8 cellular contexts compared by ENCODE assay signal in the genomic region with DNA sequence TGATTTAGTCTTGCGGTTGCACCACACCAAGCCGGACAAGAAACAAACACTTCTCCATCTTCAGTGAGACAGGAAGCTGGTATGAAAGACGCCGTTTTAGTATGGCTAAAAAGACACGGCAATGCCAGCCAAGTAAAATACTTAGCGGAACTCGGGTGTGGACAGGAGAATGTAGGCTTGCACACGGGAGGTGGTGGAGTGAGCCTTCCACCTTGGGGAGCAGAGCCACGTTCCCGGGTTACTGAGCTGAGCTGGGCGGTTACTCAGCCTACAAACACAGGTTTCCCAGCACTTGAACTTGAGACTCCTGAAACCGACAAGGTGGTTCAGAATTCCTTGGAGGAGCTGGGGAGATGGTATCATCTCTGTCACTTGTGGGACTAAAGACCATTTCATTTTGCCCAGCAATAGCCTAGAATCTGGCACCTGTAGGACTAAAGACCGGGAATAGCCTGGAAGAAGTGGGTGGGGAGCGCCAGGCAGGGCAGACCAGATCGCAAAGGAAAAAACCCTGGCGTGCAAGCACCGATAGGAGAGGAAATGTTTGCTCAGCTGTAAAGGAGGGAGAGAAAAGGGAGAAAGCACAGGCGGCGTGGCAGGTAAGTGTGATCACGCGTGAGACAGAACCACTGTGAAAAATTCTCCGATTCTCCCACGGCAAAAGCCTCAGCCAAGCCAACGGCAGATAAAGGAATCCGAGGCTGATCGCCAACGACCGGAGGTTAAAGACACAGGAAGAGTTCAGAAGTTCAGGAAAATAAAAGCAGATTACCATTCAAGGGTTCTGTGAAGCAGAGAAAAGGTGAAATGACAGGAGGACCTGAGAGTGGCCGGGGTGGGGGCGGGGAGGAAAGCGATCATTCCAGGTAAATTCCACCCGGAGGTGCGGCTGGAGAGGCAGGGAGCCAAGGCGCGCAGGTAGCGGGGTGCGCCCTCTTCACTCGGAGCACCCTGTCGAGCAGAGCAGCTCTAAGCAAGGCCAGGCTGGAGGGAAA. TPM values are rescaled to one million over a fixed set of nuclear protein-coding genes. Genes with fewer than 3 reads are reported as not detected.
DNase-seq lines count a peak whose midpoint lies in the region; ATAC-seq, FAIRE-seq and TF ChIP-seq lines count a peak whose summit lies in the region.

No MANE protein-coding gene starts in this region.

- H3K36me3 ChIP-seq in K562 (ENCODE audit: control insufficient read depth, insufficient read depth, low read length) (no peaks in the 10 kb centered on the region), lung (ENCODE audit: control insufficient read depth in 2 of 2, insufficient read depth in 2 of 2, low read length in 2 of 2) (no peaks in the 10 kb centered on the region)

- WGBS in right cardiac atrium = 14% methylated on average over 39 of the region's 39 CpGs
- WGBS in K562 (ENCODE audit: insufficient coverage, low coverage, missing lambda C conversion rate) = 6% methylated on average over 38 of the region's 39 CpGs
- WGBS in lung, 2 donors = 9 to 11% methylated on average over 39 of the region's 39 CpGs

- POLR2A ChIA-PET in K562 (lab: Yijun Ruan, JAX) = interaction anchor here (0.6 to 1.0 kb wide), 3 partner anchors 7 to 21 kb away, joined by 3 to 4 read pairs (median 3); no protein-coding TSS in a partner anchor

- TF ChIP-seq EP300 in K562 (IDR thresholded peaks at IDR 0.05; ENCODE audit: low read length) = no peak

- no peaks in the 10 kb centered on the region for H4K20me1 ChIP-seq in K562 (replicated peaks; ENCODE audit: control insufficient read depth, insufficient read depth, low read length)

- H3K27me3 ChIP-seq in right cardiac atrium (ENCODE audit: control insufficient read depth, insufficient read depth) (no peaks in the 10 kb centered on the region), K562 (ENCODE audit: control insufficient read depth in 2 of 2, insufficient read depth in 2 of 2, low read length in 2 of 2) (peaks cover 0 to 11% of the 10 kb centered on the region in 2 experiments; a peak in 3 of 5 replicates), lung (ENCODE audit: control insufficient read depth, insufficient read depth) (no peaks in the 10 kb centered on the region)

- intact Hi-C loops in right cardiac atrium (cut with DNase I) (no loop called here), Right ventricle myocardium inferior (cut with DNase I) (no loop called here), K562 (cut with micrococcal nuclease) (no loop called here)

- TF ChIP-seq CTCF in K562 (IDR thresholded peaks at IDR 0.05 in 2 of 3, conservative IDR thresholded peaks at IDR 0.05 in 1 of 3; ENCODE audit: insufficient read depth in 2 of 3, low read depth in 1 of 3, low read length in 3 of 3) (no peak), lung (IDR thresholded peaks at IDR 0.05; ENCODE audit: control extremely low read depth, extremely low read depth) (no peak)

- H3K9ac ChIP-seq in K562 (ENCODE audit: insufficient read depth in 1 of 2, low read depth in 2 of 2, low read length in 2 of 2) = peak overlapping the region; percentile 51 to 82

- CTCF ChIA-PET in K562 (lab: Yijun Ruan, JAX; ENCODE audit: low intra/inter-chr PET ratio) = no interaction called here

- DNase-seq in right cardiac atrium = no peak
- DNase-seq in Right ventricle myocardium inferior (ENCODE audit: missing footprints) = no peak
- DNase-seq in K562 (ENCODE audit: extremely low read depth in 1 of 4, low spot score in 3 of 4) = peak in 2 of 4 experiments; percentile 42 to 47
- DNase-seq in lung (ENCODE audit: low spot score) = peak; percentile 81
- DNase-seq in ureter (ENCODE audit: low spot score) = peak; percentile 55
- DNase-seq in SKM-1 treated with dmso at 0.1 percent for 144 hours (lab: John Stamatoyannopoulos, UW; ENCODE audit: unreplicated experiment) = no peak
- no peak for DNase-seq in activated naive CD4-positive, alpha-beta T cell treated with anti-CD3 and anti-CD28 coated beads, Interleukin-2, amount 50 U/mL, for 72 hours (ENCODE audit: low spot score in 2 of 2)
- DNase-seq in activated CD4-positive, alpha-beta T cell treated with anti-CD3 and anti-CD28 coated beads, Interleukin-2, amount 50 U/mL, for 4 hours = no peak

- BruUV-seq in K562 (replicated peaks; lab: Mats Ljungman, UMichigan) = no TSS peak

- H3K27ac Mint-ChIP-seq in activated naive CD4-positive, alpha-beta T cell treated with anti-CD3 and anti-CD28 coated beads, Interleukin-2, amount 50 U/mL, for 72 hours = no peak overlapping the region

- H2AFZ ChIP-seq in K562 (ENCODE audit: low read depth, low read length) = peak overlapping the region; percentile 78

- in situ Hi-C loops in K562 (cut with MboI) = no loop called here

- no peak for TF ChIP-seq RAD21 in K562 (CRISPR knock-in tag; conservative IDR thresholded peaks at IDR 0.05 in 1 of 2, IDR thresholded peaks at IDR 0.05 in 1 of 2)

- H3K27ac ChIP-seq in right cardiac atrium (ENCODE audit: low read length) (no peak overlapping the region), K562 (ENCODE audit: extremely low read depth, low read depth, low read length) (no peak overlapping the region), lung (ENCODE audit: low read depth in 1 of 2, low read length in 1 of 2) (peak overlapping the region in 1 of 2 donors; percentile 68)

- no peaks in the 10 kb centered on the region for H3K79me2 ChIP-seq in K562 (ENCODE audit: control insufficient read depth, insufficient read depth, low read length)

- FAIRE-seq in K562 (lab: Jason Lieb, UNC) = no peak

- H3K9me1 ChIP-seq in K562 (ENCODE audit: control insufficient read depth, insufficient read depth, low read length) = no peaks in the 10 kb centered on the region

- TF ChIP-seq POLR2A in K562 (conservative IDR thresholded peaks at IDR 0.05) = no peak

- H3K9me3 Mint-ChIP-seq in activated naive CD4-positive, alpha-beta T cell treated with anti-CD3 and anti-CD28 coated beads, Interleukin-2, amount 50 U/mL, for 72 hours = no peaks in the 10 kb centered on the region

- H3K9me3 ChIP-seq in right cardiac atrium (ENCODE audit: control insufficient read depth, low read length) (no peaks in the 10 kb centered on the region), K562 (replicated peaks; ENCODE audit: control insufficient read depth, insufficient read depth, low read depth, low read length) (no peaks in the 10 kb centered on the region; the same call in 1 of the 2 replicates), lung (ENCODE audit: control insufficient read depth in 2 of 2, insufficient read depth in 1 of 2, low read length in 1 of 2) (peaks cover 0 to 2% of the 10 kb centered on the region in 2 donors)

- no peaks in the 10 kb centered on the region for H3K4me1 ChIP-seq in right cardiac atrium (ENCODE audit: control insufficient read depth, insufficient read depth, low read length)
- H3K4me1 ChIP-seq in K562 (replicated peaks in 1 of 2; ENCODE audit: control insufficient read depth in 2 of 2, insufficient read depth in 2 of 2, low read length in 2 of 2) = peaks cover 2 to 12% of the 10 kb centered on the region in 2 experiments; a peak in 3 of 5 replicates
- H3K4me1 ChIP-seq in lung (ENCODE audit: control insufficient read depth in 2 of 2, insufficient read depth in 2 of 2, low read length in 2 of 2) = peaks cover 0 to 5% of the 10 kb centered on the region in 2 donors

- H3K36me3 Mint-ChIP-seq in activated naive CD4-positive, alpha-beta T cell treated with anti-CD3 and anti-CD28 coated beads, Interleukin-2, amount 50 U/mL, for 72 hours = peaks cover 7 to 8% of the 10 kb centered on the region in 2 donors

- peak overlapping the region; percentile 2 for H3K4me3 ChIP-seq in right cardiac atrium (ENCODE audit: low read length)
- H3K4me3 ChIP-seq in K562 = peak overlapping the region; percentile 25
- no peak overlapping the region for H3K4me3 ChIP-seq in lung

- ATAC-seq in right cardiac atrium (peak; percentile 56 to 68), Right ventricle myocardium inferior (no peak), K562 (peak; percentile 67), lung (ENCODE audit: insufficient read depth, low FRiP score) (peak; percentile 82)
- no peak for ATAC-seq in activated naive CD4-positive, alpha-beta T cell treated with anti-CD3 and anti-CD28 coated beads, Interleukin-2, amount 50 U/mL, for 72 hours

- H3K4me2 ChIP-seq in K562 (ENCODE audit: insufficient read depth, low read length) = peak overlapping the region; percentile 82

TF ChIP-seq in K562, 482 proteins besides CTCF, POLR2A, EP300 and RAD21 (continues in another document):
- no peak for TF ChIP-seq TBL1XR1 (IDR thresholded peaks at IDR 0.05; ENCODE audit: low read length in 2 of 2)

RNA-seq across cellular contexts. Expression of a gene that starts 35.0 kb away (rescaled TPM):
- total RNA-seq in right cardiac atrium (10 to 100 TPM; 31.8 to 38.3 (median 36.3) TPM), Right ventricle myocardium inferior (30.3 TPM), K562 (2014; rRNA removed) (35.5 and 35.7 TPM in 2 replicates), K562 (2014; rRNA removed; fragmentation: Illumina TruSeq; extraction: Trizol) (41.8 and 51.1 TPM in 2 replicates), K562 (2015; rRNA removed; fragmentation: Illumina TruSeq; extraction: Trizol) (40.9 TPM in 2 replicates), K562 (2021) (39.9 and 45.3 TPM in 2 replicates), lung (10 to 100 TPM; 37.4 to 47.3 TPM), ureter (44.7 TPM)
- polyA plus RNA-seq in right cardiac atrium (24.2 TPM), K562 (2011; rRNA removed) (63.4 and 82.8 TPM in 2 replicates), K562 (2014; fragmentation: Illumina TruSeq; extraction: Trizol) (79.9 and 83.2 TPM in 2 replicates), K562 (2014; fragmentation: Nextera tagmentation; extraction: Ambion mirVana) (10 to 100 TPM; 14.7 to 15.9 TPM), K562 (2014; rRNA removed) (48.3 and 48.5 TPM in 2 replicates), lung (10 to 100 TPM; 19.5 to 33.4 TPM)
- 23.7 and 27.5 TPM in 2 replicates for total RNA-seq in K562 (2011; cell fraction: chromatin; rRNA removed; ENCODE audit: low replicate concordance)
- total RNA-seq in K562 (2011; cell fraction: nucleolus; rRNA removed) = 15.1 and 22.0 TPM in 2 replicates
- 25.2 and 36.9 TPM in 2 replicates for total RNA-seq in K562 (2011; cell fraction: nucleoplasm; rRNA removed)
- polyA plus RNA-seq in K562 (2011; cell fraction: cytosol; rRNA removed) = 32.9 and 42.2 TPM in 2 replicates
- 29.2 and 32.9 TPM in 2 replicates for polyA plus RNA-seq in K562 (2011; cell fraction: nucleus; rRNA removed)
- 30.0 and 41.3 TPM in 2 replicates for polyA plus RNA-seq in K562 (2012)
- 91.6 and 99.5 TPM in 2 replicates for polyA minus RNA-seq in K562 (2011; rRNA and poly(A)+ RNA removed)
- polyA minus RNA-seq in K562 (2011; cell fraction: cytosol; rRNA and poly(A)+ RNA removed) = 38.2 and 38.6 TPM in 2 replicates
- polyA minus RNA-seq in K562 (2011; cell fraction: nucleus; rRNA and poly(A)+ RNA removed) = 6.6 and 14.6 TPM in 2 replicates
- 10 to 100 TPM; 60.3 to 67.9 TPM for total RNA-seq in activated naive CD4-positive, alpha-beta T cell treated with anti-CD3 and anti-CD28 coated beads, Interleukin-2, amount 50 U/mL, for 72 hours

Comparison
In these comparisons a context has a peak if more than half of its experiments do, and no peak if none do; other contexts are left out.
1. ATAC-seq: peak in right cardiac atrium (2 of 2), K562 (single experiment) and lung (single experiment); none in Right ventricle myocardium inferior (single experiment) and activated naive CD4-positive, alpha-beta T cell treated with anti-CD3 and anti-CD28 coated beads, Interleukin-2, amount 50 U/mL, for 72 hours (0 of 2).
2. DNase-seq: peak in lung (single experiment) and ureter (single experiment); none in right cardiac atrium (0 of 3), Right ventricle myocardium inferior (single experiment), SKM-1 treated with dmso at 0.1 percent for 144 hours (single experiment), activated naive CD4-positive, alpha-beta T cell treated with anti-CD3 and anti-CD28 coated beads, Interleukin-2, amount 50 U/mL, for 72 hours (0 of 2) and activated CD4-positive, alpha-beta T cell treated with anti-CD3 and anti-CD28 coated beads, Interleukin-2, amount 50 U/mL, for 4 hours (0 of 2).